In genomic region chrX:103187953-103188475, GRCh38 we compare ENCODE assay signal across 1 cellular context.
TF ChIP-seq lines count a peak whose summit lies in the region.

No MANE protein-coding gene starts in this region.

TF ChIP-seq in GM23338, 12 proteins besides CTCF, POLR2A, EP300 and RAD21 (continued from another document):
- TF ChIP-seq, protein P1, sequence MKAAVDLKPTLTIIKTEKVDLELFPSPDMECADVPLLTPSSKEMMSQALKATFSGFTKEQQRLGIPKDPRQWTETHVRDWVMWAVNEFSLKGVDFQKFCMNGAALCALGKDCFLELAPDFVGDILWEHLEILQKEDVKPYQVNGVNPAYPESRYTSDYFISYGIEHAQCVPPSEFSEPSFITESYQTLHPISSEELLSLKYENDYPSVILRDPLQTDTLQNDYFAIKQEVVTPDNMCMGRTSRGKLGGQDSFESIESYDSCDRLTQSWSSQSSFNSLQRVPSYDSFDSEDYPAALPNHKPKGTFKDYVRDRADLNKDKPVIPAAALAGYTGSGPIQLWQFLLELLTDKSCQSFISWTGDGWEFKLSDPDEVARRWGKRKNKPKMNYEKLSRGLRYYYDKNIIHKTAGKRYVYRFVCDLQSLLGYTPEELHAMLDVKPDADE (IDR thresholded peaks at IDR 0.05): no peak
- TF ChIP-seq, protein P2, sequence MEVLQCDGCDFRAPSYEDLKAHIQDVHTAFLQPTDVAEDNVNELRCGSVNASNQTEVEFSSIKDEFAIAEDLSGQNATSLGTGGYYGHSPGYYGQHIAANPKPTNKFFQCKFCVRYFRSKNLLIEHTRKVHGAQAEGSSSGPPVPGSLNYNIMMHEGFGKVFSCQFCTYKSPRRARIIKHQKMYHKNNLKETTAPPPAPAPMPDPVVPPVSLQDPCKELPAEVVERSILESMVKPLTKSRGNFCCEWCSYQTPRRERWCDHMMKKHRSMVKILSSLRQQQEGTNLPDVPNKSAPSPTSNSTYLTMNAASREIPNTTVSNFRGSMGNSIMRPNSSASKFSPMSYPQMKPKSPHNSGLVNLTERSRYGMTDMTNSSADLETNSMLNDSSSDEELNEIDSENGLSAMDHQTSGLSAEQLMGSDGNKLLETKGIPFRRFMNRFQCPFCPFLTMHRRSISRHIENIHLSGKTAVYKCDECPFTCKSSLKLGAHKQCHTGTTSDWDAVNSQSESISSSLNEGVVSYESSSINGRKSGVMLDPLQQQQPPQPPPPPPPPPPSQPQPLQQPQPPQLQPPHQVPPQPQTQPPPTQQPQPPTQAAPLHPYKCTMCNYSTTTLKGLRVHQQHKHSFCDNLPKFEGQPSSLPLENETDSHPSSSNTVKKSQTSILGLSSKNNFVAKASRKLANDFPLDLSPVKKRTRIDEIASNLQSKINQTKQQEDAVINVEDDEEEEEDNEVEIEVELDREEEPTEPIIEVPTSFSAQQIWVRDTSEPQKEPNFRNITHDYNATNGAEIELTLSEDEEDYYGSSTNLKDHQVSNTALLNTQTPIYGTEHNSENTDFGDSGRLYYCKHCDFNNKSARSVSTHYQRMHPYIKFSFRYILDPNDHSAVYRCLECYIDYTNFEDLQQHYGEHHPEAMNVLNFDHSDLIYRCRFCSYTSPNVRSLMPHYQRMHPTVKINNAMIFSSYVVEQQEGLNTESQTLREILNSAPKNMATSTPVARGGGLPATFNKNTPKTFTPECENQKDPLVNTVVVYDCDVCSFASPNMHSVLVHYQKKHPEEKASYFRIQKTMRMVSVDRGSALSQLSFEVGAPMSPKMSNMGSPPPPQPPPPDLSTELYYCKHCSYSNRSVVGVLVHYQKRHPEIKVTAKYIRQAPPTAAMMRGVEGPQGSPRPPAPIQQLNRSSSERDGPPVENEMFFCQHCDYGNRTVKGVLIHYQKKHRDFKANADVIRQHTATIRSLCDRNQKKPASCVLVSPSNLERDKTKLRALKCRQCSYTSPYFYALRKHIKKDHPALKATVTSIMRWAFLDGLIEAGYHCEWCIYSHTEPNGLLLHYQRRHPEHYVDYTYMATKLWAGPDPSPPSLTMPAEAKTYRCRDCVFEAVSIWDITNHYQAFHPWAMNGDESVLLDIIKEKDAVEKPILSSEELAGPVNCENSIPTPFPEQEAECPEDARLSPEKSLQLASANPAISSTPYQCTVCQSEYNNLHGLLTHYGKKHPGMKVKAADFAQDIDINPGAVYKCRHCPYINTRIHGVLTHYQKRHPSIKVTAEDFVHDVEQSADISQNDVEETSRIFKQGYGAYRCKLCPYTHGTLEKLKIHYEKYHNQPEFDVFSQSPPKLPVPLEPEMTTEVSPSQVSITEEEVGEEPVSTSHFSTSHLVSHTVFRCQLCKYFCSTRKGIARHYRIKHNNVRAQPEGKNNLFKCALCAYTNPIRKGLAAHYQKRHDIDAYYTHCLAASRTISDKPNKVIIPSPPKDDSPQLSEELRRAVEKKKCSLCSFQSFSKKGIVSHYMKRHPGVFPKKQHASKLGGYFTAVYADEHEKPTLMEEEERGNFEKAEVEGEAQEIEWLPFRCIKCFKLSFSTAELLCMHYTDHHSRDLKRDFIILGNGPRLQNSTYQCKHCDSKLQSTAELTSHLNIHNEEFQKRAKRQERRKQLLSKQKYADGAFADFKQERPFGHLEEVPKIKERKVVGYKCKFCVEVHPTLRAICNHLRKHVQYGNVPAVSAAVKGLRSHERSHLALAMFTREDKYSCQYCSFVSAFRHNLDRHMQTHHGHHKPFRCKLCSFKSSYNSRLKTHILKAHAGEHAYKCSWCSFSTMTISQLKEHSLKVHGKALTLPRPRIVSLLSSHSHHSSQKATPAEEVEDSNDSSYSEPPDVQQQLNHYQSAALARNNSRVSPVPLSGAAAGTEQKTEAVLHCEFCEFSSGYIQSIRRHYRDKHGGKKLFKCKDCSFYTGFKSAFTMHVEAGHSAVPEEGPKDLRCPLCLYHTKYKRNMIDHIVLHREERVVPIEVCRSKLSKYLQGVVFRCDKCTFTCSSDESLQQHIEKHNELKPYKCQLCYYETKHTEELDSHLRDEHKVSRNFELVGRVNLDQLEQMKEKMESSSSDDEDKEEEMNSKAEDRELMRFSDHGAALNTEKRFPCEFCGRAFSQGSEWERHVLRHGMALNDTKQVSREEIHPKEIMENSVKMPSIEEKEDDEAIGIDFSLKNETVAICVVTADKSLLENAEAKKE (CRISPR knock-in tag; IDR thresholded peaks at IDR 0.05): no peak
- TF ChIP-seq NANOG (IDR thresholded peaks at IDR 0.05; ENCODE audit: borderline replicate concordance): no peak
TF ChIP-seq in GM23338: peak in this region for 0.
